ENCODE assay signal across 11 cellular contexts in genomic region chr3:122030381-122031122, GRCh38. TPM values are rescaled to one million over a fixed set of nuclear protein-coding genes. Genes with fewer than 3 reads are reported as not detected.
DNase-seq lines count a peak whose midpoint lies in the region; ATAC-seq and TF ChIP-seq lines count a peak whose summit lies in the region.
"Had no signal": no experiment of that assay in that cellular context is flagged by ENCODE, and none has a peak within 500 bp of the region (broad histone marks: within the 10 kb centered on the region; RNA-seq: fewer than 3 reads in every experiment).

No MANE protein-coding gene starts in this region.

- H3K27ac Mint-ChIP-seq in CD8-positive, alpha-beta T cell: no peak overlapping the region
- no peak overlapping the region for H3K27ac Mint-ChIP-seq in type B pancreatic cell

- TF ChIP-seq CTCF in CD8-positive, alpha-beta T cell (IDR thresholded peaks at IDR 0.05): no peak
- no peak for TF ChIP-seq CTCF in type B pancreatic cell (conservative IDR thresholded peaks at IDR 0.05)

- H3K36me3 ChIP-seq in CD8-positive, alpha-beta T cell (ENCODE audit: insufficient read depth, low read length): no peaks in the 10 kb centered on the region

- H3K4me1 ChIP-seq in CD8-positive, alpha-beta T cell (ENCODE audit: insufficient read depth, low read length): peaks cover 5% of the 10 kb centered on the region
- H3K4me1 ChIP-seq: body of pancreas had no signal

- no peaks in the 10 kb centered on the region for H3K27me3 ChIP-seq in CD8-positive, alpha-beta T cell (ENCODE audit: insufficient read depth, low read length)
- H3K27me3 ChIP-seq: body of pancreas had no signal

- H3K4me3 ChIP-seq in CD8-positive, alpha-beta T cell (ENCODE audit: low read depth, low read length): no peak overlapping the region
- H3K4me3 ChIP-seq: body of pancreas had no signal

- peak; percentile 56 for ATAC-seq in GM18505 (IDR thresholded peaks at IDR 0.05; ENCODE audit: unreplicated experiment)
- peak; percentile 56 for ATAC-seq in GM21737 (IDR thresholded peaks at IDR 0.05; ENCODE audit: unreplicated experiment)
- ATAC-seq in CD8-positive, alpha-beta T cell: no peak
- ATAC-seq: body of pancreas had no signal

- no peaks in the 10 kb centered on the region for H3K9me3 ChIP-seq in CD8-positive, alpha-beta T cell (ENCODE audit: low read length)
- H3K9me3 ChIP-seq: body of pancreas had no signal

- intact Hi-C loops in CD8-positive, alpha-beta T cell (cut with DNase I, micrococcal nuclease): no loop called here

- no peaks in the 10 kb centered on the region for H3K36me3 Mint-ChIP-seq in CD8-positive, alpha-beta T cell
- H3K36me3 Mint-ChIP-seq in type B pancreatic cell: no peaks in the 10 kb centered on the region

- no peak overlapping the region for H3K27ac ChIP-seq in CD8-positive, alpha-beta T cell (ENCODE audit: low read depth, low read length)
- H3K27ac ChIP-seq: body of pancreas had no signal

- no peak overlapping the region for H3K4me3 Mint-ChIP-seq in CD8-positive, alpha-beta T cell
- no peak overlapping the region for H3K4me3 Mint-ChIP-seq in type B pancreatic cell

- POLR2A ChIA-PET in CD8-positive, alpha-beta T cell (lab: Charles Lee): no interaction called here

- H3K4me1 Mint-ChIP-seq in CD8-positive, alpha-beta T cell (ENCODE audit: low read depth): peaks cover 6% of the 10 kb centered on the region
- H3K4me1 Mint-ChIP-seq in type B pancreatic cell (ENCODE audit: unreplicated experiment): no peaks in the 10 kb centered on the region

- DNase-seq in LHCN-M2 (ENCODE audit: low read depth) (peak; percentile 11), iris pigment epithelial cell (ENCODE audit: low read depth) (peak; percentile 47), GM19238 (ENCODE audit: insufficient read length, low spot score) (no peak), 8988T (no peak), type B pancreatic cell (ENCODE audit: extremely low spot score, unreplicated experiment) (no peak)
- DNase-seq in CD8-positive, alpha-beta T cell: no peak
- DNase-seq: body of pancreas, KG1, occipital lobe had no signal

- no peak for TF ChIP-seq POLR2A in GM18505 (IDR thresholded peaks at IDR 0.05; ENCODE audit: borderline replicate concordance, extremely low read depth, insufficient read depth, insufficient read length)

- peaks cover 3% of the 10 kb centered on the region for H3K9me3 Mint-ChIP-seq in CD8-positive, alpha-beta T cell
- no peaks in the 10 kb centered on the region for H3K9me3 Mint-ChIP-seq in type B pancreatic cell

- peaks cover 2% of the 10 kb centered on the region for H3K27me3 Mint-ChIP-seq in CD8-positive, alpha-beta T cell (ENCODE audit: low read depth)
- H3K27me3 Mint-ChIP-seq in type B pancreatic cell: peaks cover 2% of the 10 kb centered on the region

- CTCF ChIA-PET in CD8-positive, alpha-beta T cell (lab: Charles Lee): no interaction called here

RNA-seq across cellular contexts. Expression of gene ILDR1, which starts 8.5 kb away (rescaled TPM):
- total RNA-seq in LHCN-M2 (2014; rRNA removed) (not detected in 2 replicates), type B pancreatic cell (ENCODE audit: low replicate concordance) (2.6 and 6.4 TPM in 2 replicates)
- polyA plus RNA-seq in LHCN-M2 (2012): not detected
- total RNA-seq in CD8-positive, alpha-beta T cell: not detected
- total RNA-seq: occipital lobe had no signal

RNA-seq across cellular contexts. Expression of gene CD86, which starts 24.6 kb away (rescaled TPM):
- not detected in 2 replicates for total RNA-seq in LHCN-M2 (2014; rRNA removed)
- not detected for polyA plus RNA-seq in LHCN-M2 (2012)
- not detected for total RNA-seq in CD8-positive, alpha-beta T cell
- not detected in 2 replicates for total RNA-seq in type B pancreatic cell (ENCODE audit: low replicate concordance)

Comparison
In these comparisons a context has a peak if more than half of its experiments do, and no peak if none do; other contexts are left out.
1. DNase-seq: peak in LHCN-M2 (single experiment) and iris pigment epithelial cell (single experiment); none in GM19238 (single experiment), CD8-positive, alpha-beta T cell (0 of 7), 8988T (single experiment) and type B pancreatic cell (single experiment).